Comparison of ENCODE assay signal across 26 cellular contexts in the genomic region with DNA sequence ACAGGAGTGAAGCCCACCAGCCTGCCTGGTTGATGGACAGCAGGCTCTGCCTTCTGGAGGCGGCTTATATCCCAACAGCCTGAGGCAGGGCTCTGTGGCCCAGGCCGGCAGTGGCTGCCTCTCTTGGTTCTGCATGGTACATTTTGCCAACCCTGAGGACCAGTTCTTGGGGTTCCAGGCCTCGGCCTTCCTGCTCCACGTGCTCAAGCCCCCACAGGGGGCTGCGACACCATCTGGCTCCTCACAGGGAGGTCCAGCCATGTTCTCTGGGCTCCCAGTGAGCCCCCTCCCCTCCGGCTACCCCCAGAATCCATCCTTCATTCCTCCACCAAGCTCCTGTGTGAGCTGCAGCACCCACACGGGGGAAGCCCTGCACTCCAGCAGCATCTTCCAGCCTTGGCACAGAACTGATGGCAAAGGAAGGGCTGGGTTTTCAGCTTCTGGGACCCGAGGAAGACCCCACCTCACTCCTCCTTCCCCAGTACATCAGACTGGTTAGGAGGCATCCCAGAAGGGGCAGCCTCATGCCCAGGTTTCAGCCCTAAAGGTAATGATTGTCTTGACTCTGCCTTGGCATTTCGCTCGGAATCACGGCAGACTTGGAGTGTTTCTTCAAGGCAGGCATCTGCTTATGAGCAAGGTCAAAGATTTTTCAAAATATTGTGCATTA.
"Had no signal": no experiment of that assay in that cellular context is flagged by ENCODE, and none has a peak within 500 bp of the region (broad histone marks: within the 10 kb centered on the region; RNA-seq: fewer than 3 reads in every experiment).

No MANE protein-coding gene starts in this region.

- H3K36me3 ChIP-seq: breast epithelium, SJSA1 had no signal

- H3K4me1 ChIP-seq: breast epithelium, Peyer's patch, SJSA1 had no signal

- H3K9me3 ChIP-seq: breast epithelium, Peyer's patch, SJSA1 had no signal

- DNase-seq: activated CD4-positive, alpha-beta T cell treated with anti-CD3 and anti-CD28 coated beads for 4 hours; activated CD8-positive, alpha-beta memory T cell treated with anti-CD3 and anti-CD28 coated beads, Interleukin-2, amount 10 ng/mL, durations not matched to agents 7 days and 5 days; activated effector memory CD4-positive, alpha-beta T cell treated with Interleukin-2 at 50 U/mL for 16 hours; activated naive CD4-positive, alpha-beta T cell; activated T-cell treated with anti-CD3 and anti-CD28 coated beads, Interleukin-2, amount 50 U/mL, for 24 hours; central memory CD4-positive, alpha-beta T cell; KG1; NCI-H1092; NCI-H1417; NCI-H1694; NCI-H2029; NCI-H2107; NCI-H2171 treated with DMSO at 0.1 percent for 48 hours; NCI-H226; NCI-H526; NCI-H82; SHP77; SW 1271 had no signal

- H3K27me3 ChIP-seq: breast epithelium, Peyer's patch, SJSA1 had no signal

- H3K9me3 Mint-ChIP-seq: activated naive CD4-positive, alpha-beta T cell treated with anti-CD3 and anti-CD28 coated beads, Interleukin-2, amount 50 U/mL, for 24 hours; activated T-cell treated with anti-CD3 and anti-CD28 coated beads, Interleukin-2, amount 50 U/mL, for 24 hours; activated T-helper 1 cell treated with anti-CD3 and anti-CD28 coated beads, Interleukin-12 subunit alpha, Interleukin-12 subunit beta, Interleukin-2, Interleukin-4 antibody, amounts not matched to agents 30 ng/mL and 10 ng/mL and 1 ng/mL, durations not matched to agents 14 hours and 24 hours and 36 hours had no signal

- H3K27ac Mint-ChIP-seq: activated CD8-positive, alpha-beta memory T cell treated with anti-CD3 and anti-CD28 coated beads, Interleukin-2, amount 10 ng/mL, durations not matched to agents 7 days and 5 days; activated naive CD4-positive, alpha-beta T cell treated with anti-CD3 and anti-CD28 coated beads, Interleukin-2, amount 50 U/mL, for 24 hours; activated T-helper 1 cell treated with anti-CD3 and anti-CD28 coated beads, Interleukin-12 subunit alpha, Interleukin-12 subunit beta, Interleukin-2, Interleukin-4 antibody, amounts not matched to agents 30 ng/mL and 10 ng/mL and 1 ng/mL, durations not matched to agents 14 hours and 24 hours and 36 hours had no signal

- ATAC-seq: activated CD4-positive, CD25-positive, alpha-beta regulatory T cell treated with anti-CD3 and anti-CD28 coated beads, Interleukin-2, amount 50 U/mL, for 24 hours; activated CD8-positive, alpha-beta memory T cell treated with anti-CD3 and anti-CD28 coated beads, Interleukin-2, amount 10 ng/mL, durations not matched to agents 7 days and 5 days; SK-N-SH treated with all-trans-retinoic acid at 6 μM for 48 hours had no signal

- H3K27me3 Mint-ChIP-seq: activated CD8-positive, alpha-beta memory T cell treated with anti-CD3 and anti-CD28 coated beads, Interleukin-2, amount 10 ng/mL, durations not matched to agents 7 days and 5 days; activated naive CD4-positive, alpha-beta T cell treated with anti-CD3 and anti-CD28 coated beads, Interleukin-2, amount 50 U/mL, for 24 hours; activated T-cell treated with anti-CD3 and anti-CD28 coated beads, Interleukin-2, amount 50 U/mL, for 24 hours had no signal

- H3K4me3 Mint-ChIP-seq: activated CD8-positive, alpha-beta memory T cell treated with anti-CD3 and anti-CD28 coated beads, Interleukin-2, amount 10 ng/mL, durations not matched to agents 7 days and 5 days; activated naive CD4-positive, alpha-beta T cell treated with anti-CD3 and anti-CD28 coated beads, Interleukin-2, amount 50 U/mL, for 24 hours; activated T-cell treated with anti-CD3 and anti-CD28 coated beads, Interleukin-2, amount 50 U/mL, for 24 hours; activated T-helper 1 cell treated with anti-CD3 and anti-CD28 coated beads, Interleukin-12 subunit alpha, Interleukin-12 subunit beta, Interleukin-2, Interleukin-4 antibody, amounts not matched to agents 30 ng/mL and 10 ng/mL and 1 ng/mL, durations not matched to agents 14 hours and 24 hours and 36 hours had no signal

- H3K4me3 ChIP-seq: breast epithelium, Peyer's patch, SJSA1 had no signal

- H3K27ac ChIP-seq: breast epithelium, Peyer's patch, RWPE1, SJSA1 had no signal
